Comparison of ENCODE assay signal across 1 cellular context in the genomic region with DNA sequence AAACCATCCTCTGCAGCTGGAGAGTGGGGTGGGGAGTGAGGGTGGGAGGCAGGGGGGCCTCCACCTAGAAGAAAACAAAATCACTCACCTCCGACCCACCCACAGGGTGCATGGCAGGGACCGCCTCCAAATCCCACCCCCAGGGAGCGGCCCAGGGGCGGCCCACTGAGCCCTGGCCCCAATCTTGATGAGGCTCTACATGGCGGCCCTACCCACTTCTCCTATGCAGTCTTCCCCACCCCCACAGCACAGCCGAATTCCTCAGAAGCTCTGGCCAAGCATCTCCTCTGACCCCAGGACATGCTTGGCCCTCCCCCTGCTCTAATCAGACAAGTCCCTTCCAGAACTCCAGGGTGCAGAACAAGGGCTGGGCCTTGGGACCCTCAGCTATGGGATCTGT.
TF ChIP-seq lines count a peak whose summit lies in the region.

No MANE protein-coding gene starts in this region.

TF ChIP-seq in GM23338, 12 proteins besides CTCF, POLR2A, EP300 and RAD21:
- TF ChIP-seq EZH2phosphoT487 (IDR thresholded peaks at IDR 0.05; ENCODE audit: unreplicated experiment) (no peak), ZNF114 (CRISPR knock-in tag; IDR thresholded peaks at IDR 0.05) (no peak)
TF ChIP-seq in GM23338: peak in this region for 0.
